In genomic region chr19:6023085-6023682, GRCh38 we compare ENCODE assay signal across 9 cellular contexts. TPM values are rescaled to one million over a fixed set of nuclear protein-coding genes. Genes with fewer than 3 reads are reported as not detected.
DNase-seq lines count a peak whose midpoint lies in the region; ATAC-seq and TF ChIP-seq lines count a peak whose summit lies in the region.
"Had no signal": no experiment of that assay in that cellular context is flagged by ENCODE, and none has a peak within 500 bp of the region (broad histone marks: within the 10 kb centered on the region; RNA-seq: fewer than 3 reads in every experiment).

No MANE protein-coding gene starts in this region.

- ATAC-seq in heart right ventricle = peak; percentile 14 to 64 (median 31)
- ATAC-seq in stimulated activated naive B cell treated with anti-CD40 and anti-IgM and Interleukin-4, amounts not matched to agents 10 μg/mL and 1 μg/mL and 100 μg/mL, for 72 hours (replicated peaks) = no peak
- no peak for ATAC-seq in effector memory CD8-positive, alpha-beta T cell (replicated peaks)

- no peaks in the 10 kb centered on the region for H3K9me3 ChIP-seq in heart right ventricle

- H3K9me3 Mint-ChIP-seq in stimulated activated naive B cell treated with anti-CD40 and anti-IgM and Interleukin-4, amounts not matched to agents 10 μg/mL and 1 μg/mL and 100 μg/mL, for 72 hours = no peaks in the 10 kb centered on the region
- no peaks in the 10 kb centered on the region for H3K9me3 Mint-ChIP-seq in effector memory CD8-positive, alpha-beta T cell
- H3K9me3 Mint-ChIP-seq in CD14-positive monocyte = no peaks in the 10 kb centered on the region
- H3K9me3 Mint-ChIP-seq: activated CD4-positive, alpha-beta memory T cell treated with anti-CD3 and anti-CD28 coated beads for 36 hours had no signal

- H3K4me3 ChIP-seq in WI38 (ENCODE audit: low read depth, low read length) = 0 out of 2 replicates have a peak overlapping the region, but pooled peaks have one; percentile 9
- H3K4me3 ChIP-seq in heart right ventricle = no peak overlapping the region

- no peak overlapping the region for H3K4me3 Mint-ChIP-seq in stimulated activated naive B cell treated with anti-CD40 and anti-IgM and Interleukin-4, amounts not matched to agents 10 μg/mL and 1 μg/mL and 100 μg/mL, for 72 hours
- no peak overlapping the region for H3K4me3 Mint-ChIP-seq in effector memory CD8-positive, alpha-beta T cell
- H3K4me3 Mint-ChIP-seq in CD14-positive monocyte = peak overlapping the region in 1 of 2 donors; percentile 4
- H3K4me3 Mint-ChIP-seq: activated CD4-positive, alpha-beta memory T cell treated with anti-CD3 and anti-CD28 coated beads for 36 hours had no signal

- H3K27me3 Mint-ChIP-seq in stimulated activated naive B cell treated with anti-CD40 and anti-IgM and Interleukin-4, amounts not matched to agents 10 μg/mL and 1 μg/mL and 100 μg/mL, for 72 hours = peaks cover 17 to 24% of the 10 kb centered on the region in 2 donors
- peaks cover 24 to 43% of the 10 kb centered on the region in 2 donors for H3K27me3 Mint-ChIP-seq in effector memory CD8-positive, alpha-beta T cell
- H3K27me3 Mint-ChIP-seq in CD14-positive monocyte (ENCODE audit: low read depth in 3 of 3) = peaks cover 0 to 4% (median 0%) of the 10 kb centered on the region in 3 donors

- peaks cover 0 to 17% (median 3%) of the 10 kb centered on the region in 9 donors for H3K4me1 ChIP-seq in heart right ventricle

- 61 to 63% methylated on average over 21 of the region's 21 CpGs for WGBS in heart right ventricle, 2 donors

- H3K4me1 Mint-ChIP-seq in stimulated activated naive B cell treated with anti-CD40 and anti-IgM and Interleukin-4, amounts not matched to agents 10 μg/mL and 1 μg/mL and 100 μg/mL, for 72 hours = peaks cover 7 to 13% of the 10 kb centered on the region in 2 donors
- H3K4me1 Mint-ChIP-seq in effector memory CD8-positive, alpha-beta T cell (ENCODE audit: low read depth in 2 of 2) = peaks cover 1 to 10% of the 10 kb centered on the region in 2 donors
- H3K4me1 Mint-ChIP-seq in CD14-positive monocyte = peaks cover 5% of the 10 kb centered on the region

- peak overlapping the region in 4 of 10 donors; percentile 26 to 48 (median 38) for H3K27ac ChIP-seq in heart right ventricle

- TF ChIP-seq CTCF in WI38 (IDR thresholded peaks at IDR 0.05; ENCODE audit: low read depth, low read length) (no peak), heart right ventricle (IDR thresholded peaks at IDR 0.05) (no peak), CD14-positive monocyte (IDR thresholded peaks at IDR 0.05) (no peak)

- peak; percentile 51 for DNase-seq in HS-5 (ENCODE audit: low read depth)
- DNase-seq in heart right ventricle = no peak
- DNase-seq in stimulated activated naive B cell treated with anti-CD40 and anti-IgM and Interleukin-4, amounts not matched to agents 10 μg/mL and 1 μg/mL and 100 μg/mL, for 72 hours = no peak
- no peak for DNase-seq in iPS-NIHi7 (ENCODE audit: extremely low spot score)
- DNase-seq in effector memory CD8-positive, alpha-beta T cell = no peak
- no peak for DNase-seq in CD14-positive monocyte (ENCODE audit: low spot score)
- DNase-seq: activated CD4-positive, alpha-beta memory T cell treated with anti-CD3 and anti-CD28 coated beads for 36 hours; stimulated activated naive CD4-positive, alpha-beta T cell treated with Interleukin-2 at 50 U/mL for 16 hours had no signal

- intact Hi-C loops in heart right ventricle (cut with DNase I) = loop anchor here (2.0 to 10.0 kb wide), 8 partner anchors 34 to 248 kb away; partner anchors contain the start of gene NRTN (in 5 of the 10)
- intact Hi-C loops in CD14-positive monocyte (cut with micrococcal nuclease) = loop anchor here (2.0 to 10.0 kb wide), 4 partner anchors 36 to 221 kb away; partner anchors contain the start of gene NRTN (in 1 of the 2)

- H3K36me3 ChIP-seq in heart right ventricle = peaks cover 0 to 28% (median 0%) of the 10 kb centered on the region in 9 donors

- H3K27me3 ChIP-seq in heart right ventricle = no peaks in the 10 kb centered on the region

- peaks cover 0 to 1% of the 10 kb centered on the region in 2 donors for H3K36me3 Mint-ChIP-seq in stimulated activated naive B cell treated with anti-CD40 and anti-IgM and Interleukin-4, amounts not matched to agents 10 μg/mL and 1 μg/mL and 100 μg/mL, for 72 hours
- no peaks in the 10 kb centered on the region for H3K36me3 Mint-ChIP-seq in effector memory CD8-positive, alpha-beta T cell (ENCODE audit: insufficient read depth)
- peaks cover 11 to 32% of the 10 kb centered on the region in 2 donors for H3K36me3 Mint-ChIP-seq in CD14-positive monocyte
- H3K36me3 Mint-ChIP-seq: activated CD4-positive, alpha-beta memory T cell treated with anti-CD3 and anti-CD28 coated beads for 36 hours had no signal

- peak overlapping the region; percentile 56 for H3K27ac Mint-ChIP-seq in stimulated activated naive B cell treated with anti-CD40 and anti-IgM and Interleukin-4, amounts not matched to agents 10 μg/mL and 1 μg/mL and 100 μg/mL, for 72 hours
- no peak overlapping the region for H3K27ac Mint-ChIP-seq in effector memory CD8-positive, alpha-beta T cell
- no peak overlapping the region for H3K27ac Mint-ChIP-seq in CD14-positive monocyte
- H3K27ac Mint-ChIP-seq: activated CD4-positive, alpha-beta memory T cell treated with anti-CD3 and anti-CD28 coated beads for 36 hours had no signal

RNA-seq across cellular contexts. Expression of gene RANBP3, which starts 45.2 kb away (rescaled TPM):
- total RNA-seq in heart right ventricle = 10 to 100 TPM; 51.4 to 76.1 (median 63.3) TPM
- 10 to 100 TPM; 29.5 to 45.2 TPM for polyA plus RNA-seq in heart right ventricle
- polyA plus RNA-seq in CD14-positive monocyte = 1 to 10 TPM; 4.5 to 8.1 TPM

Comparison
In these comparisons a context has a peak if more than half of its experiments do, and no peak if none do; other contexts are left out.
1. ATAC-seq: peak in heart right ventricle (8 of 8); none in stimulated activated naive B cell treated with anti-CD40 and anti-IgM and Interleukin-4, amounts not matched to agents 10 μg/mL and 1 μg/mL and 100 μg/mL, for 72 hours (0 of 2) and effector memory CD8-positive, alpha-beta T cell (single experiment).